In the genomic region with DNA sequence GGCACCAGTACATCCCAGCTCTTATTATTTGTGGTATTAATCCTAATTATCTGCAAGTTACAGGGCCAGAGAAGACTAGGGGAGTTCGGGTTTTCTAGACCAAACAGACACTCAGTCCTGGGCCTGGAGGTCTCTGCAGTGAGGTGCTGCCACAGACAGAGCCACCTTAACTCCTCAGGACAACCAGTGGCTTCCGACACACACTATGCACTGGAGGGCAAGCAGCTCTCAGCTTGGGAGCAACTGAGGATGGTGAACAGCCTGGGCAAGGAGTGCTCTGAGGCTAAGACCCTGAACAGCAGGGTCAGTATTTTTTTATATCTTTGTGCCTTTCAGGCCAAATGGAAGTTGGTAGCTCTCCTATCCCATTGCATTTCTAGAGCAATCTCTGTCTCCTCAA, we compare ENCODE assay signal across 28 cellular contexts.
"Had no signal": no experiment of that assay in that cellular context is flagged by ENCODE, and none has a peak within 500 bp of the region (broad histone marks: within the 10 kb centered on the region; RNA-seq: fewer than 3 reads in every experiment).

No MANE protein-coding gene starts in this region.

- H3K27me3 Mint-ChIP-seq: activated CD4-positive, alpha-beta T cell treated with anti-CD3 and anti-CD28 coated beads, Interleukin-2, amount 10 ng/mL, durations not matched to agents 24 days and 14 days; activated CD8-positive, alpha-beta T cell treated with anti-CD3 and anti-CD28 coated beads for 36 hours; activated naive CD8-positive, alpha-beta T cell treated with anti-CD3 and anti-CD28 coated beads for 36 hours; stimulated activated naive B cell treated with anti-CD40 and anti-IgM and Interleukin-4, amounts not matched to agents 10 μg/mL and 1 μg/mL and 100 μg/mL, for 72 hours; T-helper 17 cell had no signal

- H3K27me3 ChIP-seq: adrenal gland, gastrocnemius medialis, hepatocyte, neutrophil, stomach, suprapubic skin had no signal

- H2AFZ ChIP-seq: hepatocyte had no signal

- H3K9me3 Mint-ChIP-seq: activated CD4-positive, alpha-beta T cell treated with anti-CD3 and anti-CD28 coated beads, Interleukin-2, amount 10 ng/mL, durations not matched to agents 24 days and 14 days; activated CD8-positive, alpha-beta T cell treated with anti-CD3 and anti-CD28 coated beads for 36 hours; activated naive CD8-positive, alpha-beta T cell treated with anti-CD3 and anti-CD28 coated beads for 36 hours; activated T-cell treated with anti-CD3 and anti-CD28 coated beads, Interleukin-2, amount 50 U/mL, for 4 hours; activated T-helper 2 cell treated with anti-CD3 and anti-CD28 coated beads, Interferon-gamma antibody, Interleukin-2, Interleukin-4, amounts not matched to agents 10 μg/mL and 5 μg/mL and 100 μg/mL, durations not matched to agents 14 hours and 24 hours and 36 hours; nephron had no signal

- H3K4me3 Mint-ChIP-seq: activated CD4-positive, alpha-beta T cell treated with anti-CD3 and anti-CD28 coated beads, Interleukin-2, amount 10 ng/mL, durations not matched to agents 24 days and 14 days; activated CD8-positive, alpha-beta T cell treated with anti-CD3 and anti-CD28 coated beads for 36 hours; activated naive CD8-positive, alpha-beta T cell treated with anti-CD3 and anti-CD28 coated beads for 36 hours; activated T-cell treated with anti-CD3 and anti-CD28 coated beads, Interleukin-2, amount 50 U/mL, for 4 hours; nephron; stimulated activated naive B cell treated with anti-CD40 and anti-IgM and Interleukin-4, amounts not matched to agents 10 μg/mL and 1 μg/mL and 100 μg/mL, for 72 hours; T-helper 17 cell had no signal

- H3K27ac ChIP-seq: gastrocnemius medialis, hepatocyte, neutrophil, suprapubic skin, WERI-Rb-1 had no signal

- ATAC-seq: activated CD4-positive, CD25-positive, alpha-beta regulatory T cell treated with anti-CD3 and anti-CD28 coated beads, Interleukin-2, amount 50 U/mL, for 24 hours; activated CD8-positive, alpha-beta T cell treated with anti-CD3 and anti-CD28 coated beads for 36 hours; activated T-cell treated with anti-CD3 and anti-CD28 coated beads, Interleukin-2, amount 50 U/mL, for 4 hours; gastrocnemius medialis; left ventricle myocardium superior; mucosa of descending colon; sciatic nerve; stimulated activated naive B cell treated with anti-CD40 and anti-IgM and Interleukin-4, amounts not matched to agents 10 μg/mL and 1 μg/mL and 100 μg/mL, for 72 hours; T-helper 17 cell had no signal

- DNase-seq: activated CD4-positive, alpha-beta T cell treated with anti-CD3 and anti-CD28 coated beads, Interleukin-2, amount 10 ng/mL, durations not matched to agents 24 days and 14 days; activated CD8-positive, alpha-beta T cell treated with anti-CD3 and anti-CD28 coated beads for 36 hours; activated naive CD4-positive, alpha-beta T cell; activated naive CD8-positive, alpha-beta T cell treated with anti-CD3 and anti-CD28 coated beads for 36 hours; activated T-cell treated with anti-CD3 and anti-CD28 coated beads, Interleukin-2, amount 50 U/mL, for 4 hours; adrenal gland; central memory CD4-positive, alpha-beta T cell; dermis blood vessel endothelial cell; effector CD4-positive, alpha-beta T cell; gastrocnemius medialis; islet precursor cell; left ventricle myocardium superior; mucosa of descending colon; stimulated activated CD4-positive, alpha-beta T cell treated with anti-CD3 and anti-CD28 coated beads, Interleukin-15, amount 100 ng/mL, for 24 hours; stimulated activated CD4-positive, alpha-beta T cell treated with anti-CD3 and anti-CD28 coated beads, Interleukin-2, amount 100 ng/mL, for 24 hours; stimulated activated naive B cell treated with anti-CD40 and anti-IgM and Interleukin-4, amounts not matched to agents 10 μg/mL and 1 μg/mL and 100 μg/mL, for 72 hours; stomach; T-helper 17 cell; T1000; trophoblast cell; WERI-Rb-1 had no signal

- H3K4me2 ChIP-seq: hepatocyte had no signal

- H3K4me3 ChIP-seq: adrenal gland, gastrocnemius medialis, hepatocyte, mucosa of descending colon, stomach, suprapubic skin had no signal

- H3K27ac Mint-ChIP-seq: activated CD4-positive, alpha-beta T cell treated with anti-CD3 and anti-CD28 coated beads, Interleukin-2, amount 10 ng/mL, durations not matched to agents 24 days and 14 days; activated CD8-positive, alpha-beta T cell treated with anti-CD3 and anti-CD28 coated beads for 36 hours; activated naive CD8-positive, alpha-beta T cell treated with anti-CD3 and anti-CD28 coated beads for 36 hours; activated T-helper 2 cell treated with anti-CD3 and anti-CD28 coated beads, Interferon-gamma antibody, Interleukin-2, Interleukin-4, amounts not matched to agents 10 μg/mL and 5 μg/mL and 100 μg/mL, durations not matched to agents 14 hours and 24 hours and 36 hours; stimulated activated naive B cell treated with anti-CD40 and anti-IgM and Interleukin-4, amounts not matched to agents 10 μg/mL and 1 μg/mL and 100 μg/mL, for 72 hours; T-helper 17 cell had no signal

- H3K36me3 ChIP-seq: gastrocnemius medialis, neutrophil, suprapubic skin, WERI-Rb-1 had no signal

- H3K9me3 ChIP-seq: adrenal gland, gastrocnemius medialis, mucosa of descending colon, neutrophil, stomach, suprapubic skin had no signal
